22 cellular contexts compared by ENCODE assay signal in genomic region chr1:34827341-34827941, GRCh38. TPM values are rescaled to one million over a fixed set of nuclear protein-coding genes. Genes with fewer than 3 reads are reported as not detected.
A peak's percentile ranks its signal among the peaks of the same experiment; 100 is the strongest.
DNase-seq lines count a peak whose midpoint lies in the region; ATAC-seq, FAIRE-seq and TF ChIP-seq lines count a peak whose summit lies in the region.
"Had no signal": no experiment of that assay in that cellular context is flagged by ENCODE, and none has a peak within 500 bp of the region (broad histone marks: within the 10 kb centered on the region; RNA-seq: fewer than 3 reads in every experiment).

No MANE protein-coding gene starts in this region.

- H3K27ac Mint-ChIP-seq in endothelial cell (ENCODE audit: unreplicated experiment) (no peak overlapping the region), nephron progenitor cell (peak overlapping the region; percentile 1)
- no peak overlapping the region for H3K27ac Mint-ChIP-seq in activated T-helper 1 cell treated with anti-CD3 and anti-CD28 coated beads, Interleukin-12 subunit alpha, Interleukin-12 subunit beta, Interleukin-2, Interleukin-4 antibody, amounts not matched to agents 30 ng/mL and 10 ng/mL and 1 ng/mL, durations not matched to agents 14 hours and 24 hours and 36 hours
- H3K27ac Mint-ChIP-seq: H9, IgD-negative memory B cell had no signal

- H3K4me3 Mint-ChIP-seq in endothelial cell (ENCODE audit: unreplicated experiment) (peak overlapping the region; percentile 5), nephron progenitor cell (no peak overlapping the region)
- no peak overlapping the region for H3K4me3 Mint-ChIP-seq in activated T-helper 1 cell treated with anti-CD3 and anti-CD28 coated beads, Interleukin-12 subunit alpha, Interleukin-12 subunit beta, Interleukin-2, Interleukin-4 antibody, amounts not matched to agents 30 ng/mL and 10 ng/mL and 1 ng/mL, durations not matched to agents 14 hours and 24 hours and 36 hours
- H3K4me3 Mint-ChIP-seq: CD14-positive monocyte; CD4-positive, alpha-beta memory T cell; H9; IgD-negative memory B cell had no signal

- H3K27me3 ChIP-seq in HepG2 (ENCODE audit: control insufficient read depth in 1 of 2, insufficient read depth in 2 of 2, low read length in 2 of 2) (no peaks in the 10 kb centered on the region; a peak in 2 of 5 replicates), right lobe of liver (no peaks in the 10 kb centered on the region), tibial artery (no peaks in the 10 kb centered on the region)
- H3K27me3 ChIP-seq: BLaER1 had no signal

- BruUV-seq in HepG2 (replicated peaks; lab: Mats Ljungman, UMichigan): no TSS peak

- in situ Hi-C loops in HepG2 (cut with HindIII; ENCODE audit: extremely low pct_ligation_motif_present, low pct_unique_long_range_greater_than_20kb): no loop called here

- CTCF ChIA-PET in HepG2 (lab: Yijun Ruan, JAX; ENCODE audit: low intra/inter-chr PET ratio, low total read pairs): no interaction called here

- intact Hi-C loops in HepG2 (cut with micrococcal nuclease; ENCODE audit: unreplicated experiment) (no loop called here), right lobe of liver (cut with DNase I) (no loop called here), tibial artery (cut with DNase I; ENCODE audit: low total_unique reads) (no loop called here)
- intact Hi-C loops in activated T-helper 1 cell treated with anti-CD3 and anti-CD28 coated beads, Interleukin-12 subunit alpha, Interleukin-12 subunit beta, Interleukin-2, Interleukin-4 antibody, amounts not matched to agents 30 ng/mL and 10 ng/mL and 1 ng/mL, durations not matched to agents 14 hours and 24 hours and 36 hours (cut with micrococcal nuclease): no loop called here

- H2AFZ ChIP-seq in HepG2 (ENCODE audit: low read length): no peak overlapping the region

- POLR2A ChIA-PET in HepG2 (lab: Yijun Ruan, JAX): no interaction called here

- H3K4me1 ChIP-seq in HepG2 (ENCODE audit: insufficient read depth, low read length) (peaks cover 31% of the 10 kb centered on the region), right lobe of liver (peaks cover 0 to 18% (median 7%) of the 10 kb centered on the region in 4 donors), tibial artery (peaks cover 0 to 81% (median 64%) of the 10 kb centered on the region in 4 donors)

- H3K4me1 Mint-ChIP-seq in endothelial cell (ENCODE audit: unreplicated experiment) (peaks cover 64% of the 10 kb centered on the region), nephron progenitor cell (peaks cover 12% of the 10 kb centered on the region)
- H3K4me1 Mint-ChIP-seq in activated T-helper 1 cell treated with anti-CD3 and anti-CD28 coated beads, Interleukin-12 subunit alpha, Interleukin-12 subunit beta, Interleukin-2, Interleukin-4 antibody, amounts not matched to agents 30 ng/mL and 10 ng/mL and 1 ng/mL, durations not matched to agents 14 hours and 24 hours and 36 hours (ENCODE audit: low read depth): no peaks in the 10 kb centered on the region
- H3K4me1 Mint-ChIP-seq: CD14-positive monocyte; CD4-positive, alpha-beta memory T cell; H9 had no signal

- H3K36me3 Mint-ChIP-seq in endothelial cell (ENCODE audit: low read depth, unreplicated experiment): no peaks in the 10 kb centered on the region
- no peaks in the 10 kb centered on the region for H3K36me3 Mint-ChIP-seq in nephron progenitor cell (ENCODE audit: low read depth)
- no peaks in the 10 kb centered on the region for H3K36me3 Mint-ChIP-seq in activated T-helper 1 cell treated with anti-CD3 and anti-CD28 coated beads, Interleukin-12 subunit alpha, Interleukin-12 subunit beta, Interleukin-2, Interleukin-4 antibody, amounts not matched to agents 30 ng/mL and 10 ng/mL and 1 ng/mL, durations not matched to agents 14 hours and 24 hours and 36 hours (ENCODE audit: low read depth)
- H3K36me3 Mint-ChIP-seq: CD14-positive monocyte had no signal

- no peaks in the 10 kb centered on the region for H4K20me1 ChIP-seq in HepG2 (ENCODE audit: insufficient read depth, low read length)
- H4K20me1 ChIP-seq: BLaER1 had no signal

- WGBS in HepG2 (ENCODE audit: low lambda C conversion rate): 7% methylated on average over 5 of the region's 5 CpGs
- WGBS in right lobe of liver (ENCODE audit: insufficient coverage, low coverage, low lambda C conversion rate, missing lambda C conversion rate): 57% methylated on average over 3 of the region's 5 CpGs

- H3K4me2 ChIP-seq in HepG2 (ENCODE audit: low read depth, low read length): no peak overlapping the region

- H3K4me3 ChIP-seq in HepG2 (replicated peaks in 1 of 3; ENCODE audit: insufficient read depth in 1 of 3, low read depth in 2 of 3, low read length in 3 of 3) (no peak overlapping the region), right lobe of liver (no peak overlapping the region), tibial artery (no peak overlapping the region)
- H3K4me3 ChIP-seq: BLaER1 had no signal

- no peak for TF ChIP-seq CTCF in HepG2 (CRISPR knock-in tag; IDR thresholded peaks at IDR 0.05)
- no peak for TF ChIP-seq CTCF in right lobe of liver (IDR thresholded peaks at IDR 0.05)
- TF ChIP-seq CTCF in endothelial cell (IDR thresholded peaks at IDR 0.05; ENCODE audit: unreplicated experiment): no peak
- TF ChIP-seq CTCF in nephron progenitor cell (IDR thresholded peaks at IDR 0.05): no peak
- no peak for TF ChIP-seq CTCF in tibial artery (IDR thresholded peaks at IDR 0.05)

- H3K27ac ChIP-seq in HepG2 (ENCODE audit: extremely low read length, insufficient read depth, low read length) (no peak overlapping the region), right lobe of liver (no peak overlapping the region), tibial artery (peak overlapping the region; percentile 76 to 83)
- H3K27ac ChIP-seq: BLaER1 had no signal

- TF ChIP-seq RAD21 in HepG2 (CRISPR knock-in tag; IDR thresholded peaks at IDR 0.05): no peak

- H3K27me3 Mint-ChIP-seq in endothelial cell (ENCODE audit: unreplicated experiment) (peaks cover 5% of the 10 kb centered on the region), nephron progenitor cell (ENCODE audit: low read depth, poor library complexity) (peaks cover 11% of the 10 kb centered on the region)
- no peaks in the 10 kb centered on the region for H3K27me3 Mint-ChIP-seq in activated T-helper 1 cell treated with anti-CD3 and anti-CD28 coated beads, Interleukin-12 subunit alpha, Interleukin-12 subunit beta, Interleukin-2, Interleukin-4 antibody, amounts not matched to agents 30 ng/mL and 10 ng/mL and 1 ng/mL, durations not matched to agents 14 hours and 24 hours and 36 hours (ENCODE audit: insufficient read depth)
- H3K27me3 Mint-ChIP-seq: CD4-positive, alpha-beta memory T cell; IgD-negative memory B cell had no signal

- no peak for FAIRE-seq in HepG2 (lab: Jason Lieb, UNC)
- FAIRE-seq: H1, HTR-8/SVneo had no signal

- H3K36me3 ChIP-seq in HepG2 (replicated peaks in 1 of 2; ENCODE audit: control insufficient read depth in 1 of 2, insufficient read depth in 2 of 2, low read length in 2 of 2) (no peaks in the 10 kb centered on the region), right lobe of liver (no peaks in the 10 kb centered on the region), tibial artery (no peaks in the 10 kb centered on the region)
- H3K36me3 ChIP-seq: BLaER1 had no signal

- TF ChIP-seq POLR2A in HepG2 (IDR thresholded peaks at IDR 0.05; ENCODE audit: insufficient read depth in 1 of 2, low read depth in 2 of 2, low read length in 2 of 2) (no peak), right lobe of liver (IDR thresholded peaks at IDR 0.05) (no peak)

- DNase-seq in HepG2 (ENCODE audit: low spot score): peak; percentile 18
- DNase-seq in right lobe of liver: no peak
- DNase-seq in endothelial cell (ENCODE audit: low spot score): no peak
- no peak for DNase-seq in nephron progenitor cell
- no peak for DNase-seq in tibial artery
- DNase-seq in activated T-helper 1 cell treated with anti-CD3 and anti-CD28 coated beads, Interleukin-12 subunit alpha, Interleukin-12 subunit beta, Interleukin-2, Interleukin-4 antibody, amounts not matched to agents 30 ng/mL and 10 ng/mL and 1 ng/mL, durations not matched to agents 14 hours and 24 hours and 36 hours (ENCODE audit: low spot score): no peak
- no peak for DNase-seq in NCI-H187 (lab: John Stamatoyannopoulos, UW)
- DNase-seq: 8988T; CD4-positive, alpha-beta memory T cell; DMS153; DMS79; GDM1; H9 had no signal

- H3K9ac ChIP-seq in HepG2 (ENCODE audit: insufficient read depth, low read depth, low read length): no peak overlapping the region
- H3K9ac ChIP-seq: BLaER1 had no signal

- H3K9me3 ChIP-seq in HepG2 (ENCODE audit: low read length) (no peaks in the 10 kb centered on the region), right lobe of liver (no peaks in the 10 kb centered on the region), tibial artery (no peaks in the 10 kb centered on the region)
- H3K9me3 ChIP-seq: BLaER1 had no signal

- no peaks in the 10 kb centered on the region for H3K79me2 ChIP-seq in HepG2 (ENCODE audit: insufficient read depth, low read length)

- ATAC-seq in HepG2 (no peak), right lobe of liver (no peak), HG03565 (IDR thresholded peaks at IDR 0.05; ENCODE audit: unreplicated experiment) (no peak)

- TF ChIP-seq EP300 in HepG2 (IDR thresholded peaks at IDR 0.05; ENCODE audit: low read depth in 2 of 2, low read length in 2 of 2) (no peak), HepG2 (CRISPR knock-in tag; IDR thresholded peaks at IDR 0.05; ENCODE audit: borderline replicate concordance) (no peak)

- no peaks in the 10 kb centered on the region for H3K9me3 Mint-ChIP-seq in endothelial cell (ENCODE audit: unreplicated experiment)
- no peaks in the 10 kb centered on the region for H3K9me3 Mint-ChIP-seq in nephron progenitor cell
- H3K9me3 Mint-ChIP-seq in activated T-helper 1 cell treated with anti-CD3 and anti-CD28 coated beads, Interleukin-12 subunit alpha, Interleukin-12 subunit beta, Interleukin-2, Interleukin-4 antibody, amounts not matched to agents 30 ng/mL and 10 ng/mL and 1 ng/mL, durations not matched to agents 14 hours and 24 hours and 36 hours: no peaks in the 10 kb centered on the region
- H3K9me3 Mint-ChIP-seq: H9, IgD-negative memory B cell had no signal

RNA-seq across cellular contexts. Expression of gene SMIM12, which starts 32.1 kb away (rescaled TPM):
- total RNA-seq in HepG2 (2016; rRNA removed; fragmentation: Illumina TruSeq; extraction: Trizol) (41.3 and 42.9 TPM in 2 replicates), right lobe of liver (10 to 100 TPM; 30.5 to 45.7 (median 32.2) TPM), endothelial cell (ENCODE audit: unreplicated experiment) (84.4 TPM)
- 15.1 and 27.5 TPM in 2 replicates for total RNA-seq in HepG2 (2016; cell fraction: cytosol; rRNA removed; fragmentation: Illumina TruSeq; extraction: Trizol; ENCODE audit: low read depth)
- total RNA-seq in HepG2 (2016; cell fraction: insoluble cytoplasmic fraction; rRNA removed; fragmentation: Illumina TruSeq; extraction: Trizol): 40.6 and 42.9 TPM in 2 replicates
- 42.0 and 47.5 TPM in 2 replicates for total RNA-seq in HepG2 (2016; cell fraction: membrane; rRNA removed; fragmentation: Illumina TruSeq; extraction: Trizol)
- 23.9 and 25.7 TPM in 2 replicates for total RNA-seq in HepG2 (2016; cell fraction: nucleus; rRNA removed; fragmentation: Illumina TruSeq; extraction: Trizol)
- polyA plus RNA-seq in HepG2 (2011; rRNA removed): 20.1 and 22.2 TPM in 2 replicates
- polyA plus RNA-seq in HepG2 (2011; cell fraction: cytosol; rRNA removed): 29.6 and 31.2 TPM in 2 replicates
- 12.6 and 15.2 TPM in 2 replicates for polyA plus RNA-seq in HepG2 (2011; cell fraction: nucleus; rRNA removed)
- 17.0 and 17.5 TPM in 2 replicates for polyA plus RNA-seq in HepG2 (2012)
- polyA plus RNA-seq in HepG2 (2016; cell fraction: cytosol; fragmentation: Illumina TruSeq; extraction: Trizol; ENCODE audit: low read depth): 24.1 and 40.1 TPM in 2 replicates
- polyA plus RNA-seq in HepG2 (2016; cell fraction: insoluble cytoplasmic fraction; fragmentation: Illumina TruSeq; extraction: Trizol; ENCODE audit: low read depth): 40.1 and 44.7 TPM in 2 replicates
- 35.5 and 47.5 TPM in 2 replicates for polyA plus RNA-seq in HepG2 (2016; cell fraction: membrane; fragmentation: Illumina TruSeq; extraction: Trizol; ENCODE audit: low read depth)
- polyA plus RNA-seq in HepG2 (2016; cell fraction: nucleus; fragmentation: Illumina TruSeq; extraction: Trizol; ENCODE audit: insufficient read depth, low read depth): 41.8 TPM in 2 replicates
- polyA minus RNA-seq in HepG2 (2011; rRNA and poly(A)+ RNA removed; ENCODE audit: low replicate concordance): 24.8 and 45.0 TPM in 2 replicates
- polyA minus RNA-seq in HepG2 (2011; cell fraction: cytosol; rRNA and poly(A)+ RNA removed): 8.2 and 10.0 TPM in 2 replicates
- polyA minus RNA-seq in HepG2 (2011; cell fraction: nucleus; rRNA and poly(A)+ RNA removed): 12.9 and 17.4 TPM in 2 replicates
- total RNA-seq in activated T-helper 1 cell treated with anti-CD3 and anti-CD28 coated beads, Interleukin-12 subunit alpha, Interleukin-12 subunit beta, Interleukin-2, Interleukin-4 antibody, amounts not matched to agents 30 ng/mL and 10 ng/mL and 1 ng/mL, durations not matched to agents 14 hours and 24 hours and 36 hours: 62.4 and 66.2 TPM in 2 replicates

RNA-seq across cellular contexts. Expression of gene GJA4, which starts 34.6 kb away (rescaled TPM):
- total RNA-seq in HepG2 (2016; rRNA removed; fragmentation: Illumina TruSeq; extraction: Trizol) (not detected in 2 replicates), right lobe of liver (10 to 100 TPM in 2 of 6 experiments, 1 to 10 TPM in 4; 4.3 to 21.8 (median 7.6) TPM), endothelial cell (ENCODE audit: unreplicated experiment) (347 TPM)
- not detected in 2 replicates for total RNA-seq in HepG2 (2016; cell fraction: cytosol; rRNA removed; fragmentation: Illumina TruSeq; extraction: Trizol; ENCODE audit: low read depth)
- total RNA-seq in HepG2 (2016; cell fraction: insoluble cytoplasmic fraction; rRNA removed; fragmentation: Illumina TruSeq; extraction: Trizol): not detected in 2 replicates
- total RNA-seq in HepG2 (2016; cell fraction: membrane; rRNA removed; fragmentation: Illumina TruSeq; extraction: Trizol): not detected in 2 replicates
- total RNA-seq in HepG2 (2016; cell fraction: nucleus; rRNA removed; fragmentation: Illumina TruSeq; extraction: Trizol): not detected in 2 replicates
- not detected in 2 replicates for polyA plus RNA-seq in HepG2 (2011; rRNA removed)
- polyA plus RNA-seq in HepG2 (2011; cell fraction: cytosol; rRNA removed): not detected in 2 replicates
- 0.12 TPM in 1 of 2 replicates, not detected in the other for polyA plus RNA-seq in HepG2 (2011; cell fraction: nucleus; rRNA removed)
- polyA plus RNA-seq in HepG2 (2012): not detected in 2 replicates
- polyA plus RNA-seq in HepG2 (2016; cell fraction: cytosol; fragmentation: Illumina TruSeq; extraction: Trizol; ENCODE audit: low read depth): not detected in 2 replicates
- not detected in 2 replicates for polyA plus RNA-seq in HepG2 (2016; cell fraction: insoluble cytoplasmic fraction; fragmentation: Illumina TruSeq; extraction: Trizol; ENCODE audit: low read depth)
- polyA plus RNA-seq in HepG2 (2016; cell fraction: membrane; fragmentation: Illumina TruSeq; extraction: Trizol; ENCODE audit: low read depth): not detected in 2 replicates
- not detected in 2 replicates for polyA plus RNA-seq in HepG2 (2016; cell fraction: nucleus; fragmentation: Illumina TruSeq; extraction: Trizol; ENCODE audit: insufficient read depth, low read depth)
- 0.14 TPM in 1 of 2 replicates, not detected in the other for polyA minus RNA-seq in HepG2 (2011; rRNA and poly(A)+ RNA removed; ENCODE audit: low replicate concordance)
- polyA minus RNA-seq in HepG2 (2011; cell fraction: cytosol; rRNA and poly(A)+ RNA removed): not detected in 2 replicates
- not detected in 2 replicates for polyA minus RNA-seq in HepG2 (2011; cell fraction: nucleus; rRNA and poly(A)+ RNA removed)
- total RNA-seq in activated T-helper 1 cell treated with anti-CD3 and anti-CD28 coated beads, Interleukin-12 subunit alpha, Interleukin-12 subunit beta, Interleukin-2, Interleukin-4 antibody, amounts not matched to agents 30 ng/mL and 10 ng/mL and 1 ng/mL, durations not matched to agents 14 hours and 24 hours and 36 hours: not detected in 2 replicates
- total RNA-seq: A673; CD4-positive, alpha-beta memory T cell; Daoy had no signal
- polyA plus RNA-seq: AG04450; CD14-positive monocyte; CD4-positive, alpha-beta memory T cell; IgD-negative memory B cell had no signal

RNA-seq across cellular contexts. Expression of gene GJB3, which starts 46.4 kb away (rescaled TPM):
- not detected in 2 replicates for total RNA-seq in HepG2 (2016; rRNA removed; fragmentation: Illumina TruSeq; extraction: Trizol)
- not detected in 2 replicates for total RNA-seq in HepG2 (2016; cell fraction: cytosol; rRNA removed; fragmentation: Illumina TruSeq; extraction: Trizol; ENCODE audit: low read depth)
- total RNA-seq in HepG2 (2016; cell fraction: insoluble cytoplasmic fraction; rRNA removed; fragmentation: Illumina TruSeq; extraction: Trizol): not detected in 2 replicates
- total RNA-seq in HepG2 (2016; cell fraction: membrane; rRNA removed; fragmentation: Illumina TruSeq; extraction: Trizol): not detected in 2 replicates
- not detected in 2 replicates for total RNA-seq in HepG2 (2016; cell fraction: nucleus; rRNA removed; fragmentation: Illumina TruSeq; extraction: Trizol)
- polyA plus RNA-seq in HepG2 (2011; rRNA removed): not detected in 2 replicates
- polyA plus RNA-seq in HepG2 (2011; cell fraction: cytosol; rRNA removed): not detected in 2 replicates
- not detected in 2 replicates for polyA plus RNA-seq in HepG2 (2011; cell fraction: nucleus; rRNA removed)
- polyA plus RNA-seq in HepG2 (2012): not detected in 2 replicates
- not detected in 2 replicates for polyA plus RNA-seq in HepG2 (2016; cell fraction: cytosol; fragmentation: Illumina TruSeq; extraction: Trizol; ENCODE audit: low read depth)
- not detected in 2 replicates for polyA plus RNA-seq in HepG2 (2016; cell fraction: insoluble cytoplasmic fraction; fragmentation: Illumina TruSeq; extraction: Trizol; ENCODE audit: low read depth)
- not detected in 2 replicates for polyA plus RNA-seq in HepG2 (2016; cell fraction: membrane; fragmentation: Illumina TruSeq; extraction: Trizol; ENCODE audit: low read depth)
- not detected in 2 replicates for polyA plus RNA-seq in HepG2 (2016; cell fraction: nucleus; fragmentation: Illumina TruSeq; extraction: Trizol; ENCODE audit: insufficient read depth, low read depth)
- polyA minus RNA-seq in HepG2 (2011; rRNA and poly(A)+ RNA removed; ENCODE audit: low replicate concordance): 32.8 TPM in 1 of 2 replicates, not detected in the other
- not detected in 2 replicates for polyA minus RNA-seq in HepG2 (2011; cell fraction: cytosol; rRNA and poly(A)+ RNA removed)
- not detected in 2 replicates for polyA minus RNA-seq in HepG2 (2011; cell fraction: nucleus; rRNA and poly(A)+ RNA removed)
- total RNA-seq in right lobe of liver: 1 to 10 TPM in 1 of 6 experiments, under 1 TPM in 5; 0.12 to 1.3 (median 0.23) TPM
- 9.6 TPM for total RNA-seq in endothelial cell (ENCODE audit: unreplicated experiment)
- not detected in 2 replicates for total RNA-seq in activated T-helper 1 cell treated with anti-CD3 and anti-CD28 coated beads, Interleukin-12 subunit alpha, Interleukin-12 subunit beta, Interleukin-2, Interleukin-4 antibody, amounts not matched to agents 30 ng/mL and 10 ng/mL and 1 ng/mL, durations not matched to agents 14 hours and 24 hours and 36 hours
- total RNA-seq: A673; CD4-positive, alpha-beta memory T cell; Daoy had no signal
- polyA plus RNA-seq: AG04450; CD14-positive monocyte; CD4-positive, alpha-beta memory T cell; IgD-negative memory B cell had no signal

Comparison
In these comparisons a context has a peak if more than half of its experiments do, and no peak if none do; other contexts are left out.
1. H3K27ac ChIP-seq: peak in tibial artery (2 of 2); none in HepG2 (single experiment) and right lobe of liver (0 of 3).
2. RNA of gene GJA4, which starts 34.6 kb away (total RNA-seq): 347 TPM in endothelial cell (single experiment); 4.3 to 21.8 TPM in right lobe of liver, not detected in activated T-helper 1 cell treated with anti-CD3 and anti-CD28 coated beads, Interleukin-12 subunit alpha, Interleukin-12 subunit beta, Interleukin-2, Interleukin-4 antibody, amounts not matched to agents 30 ng/mL and 10 ng/mL and 1 ng/mL, durations not matched to agents 14 hours and 24 hours and 36 hours and not detected in HepG2; every median in the first group is over 10 times any median in the second.